In the genomic region with DNA sequence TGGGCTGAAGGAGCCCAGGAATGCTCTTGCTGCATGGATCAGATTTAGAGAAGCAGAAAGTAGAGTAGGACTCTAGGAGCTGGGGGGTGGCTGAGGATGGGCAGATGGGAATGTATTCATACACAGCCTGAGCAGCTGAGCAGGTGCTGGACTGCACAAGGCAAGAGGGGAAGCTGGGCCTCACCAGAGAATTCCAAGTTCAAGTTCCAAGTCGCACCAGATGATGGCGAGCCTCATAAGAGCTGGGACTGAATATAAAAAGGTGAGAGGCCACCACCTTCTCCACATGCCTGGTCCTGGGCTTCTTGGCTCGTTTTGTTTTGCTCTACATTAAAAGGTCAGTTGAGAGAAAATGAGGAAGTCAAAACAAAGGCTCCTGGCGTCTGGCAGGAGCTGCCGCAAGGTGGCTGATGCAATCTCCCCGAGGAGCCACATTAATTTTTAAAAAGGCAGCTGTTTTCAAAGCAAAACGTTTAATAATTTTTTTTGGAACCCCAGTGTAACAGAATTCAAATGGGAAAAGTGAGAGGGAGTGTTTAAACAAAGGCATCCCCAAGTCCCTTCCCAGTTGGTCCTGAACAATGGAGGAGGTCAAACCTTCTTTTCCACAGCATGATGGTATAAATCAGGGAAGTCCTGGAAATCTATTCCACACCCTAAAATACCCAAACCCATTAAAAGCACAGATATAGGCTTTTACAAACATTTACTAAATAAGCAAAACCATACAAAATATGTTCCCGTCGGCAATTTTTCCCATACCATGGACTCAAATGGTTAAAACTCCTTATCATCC, we compare ENCODE assay signal across 8 cellular contexts. TPM values are rescaled to one million over a fixed set of nuclear protein-coding genes. Genes with fewer than 3 reads are reported as not detected.
DNase-seq lines count a peak whose midpoint lies in the region; ATAC-seq and TF ChIP-seq lines count a peak whose summit lies in the region.

No MANE protein-coding gene starts in this region.

- peak overlapping the region; percentile 42 for H3K4me3 ChIP-seq in NB4 (ENCODE audit: low read depth, low read length)

- H3K9me3 Mint-ChIP-seq in progenitor cell of endocrine pancreas (ENCODE audit: low read depth) = peaks cover 22% of the 10 kb centered on the region

- peak overlapping the region; percentile 14 for H3K27ac Mint-ChIP-seq in progenitor cell of endocrine pancreas

- DNase-seq in NB4 (ENCODE audit: low read depth) (peak; percentile 90), dermis blood vessel endothelial cell (peak; percentile 83), progenitor cell of endocrine pancreas (ENCODE audit: low spot score, unreplicated experiment) (no peak), NCI-H69 (lab: John Stamatoyannopoulos, UW) (no peak), anterior cingulate cortex (lab: John Stamatoyannopoulos, UW) (no peak), NCI-H1105 treated with DMSO at 0.1 percent for 48 hours (lab: John Stamatoyannopoulos, UW) (no peak)

- no peak overlapping the region for H3K4me3 Mint-ChIP-seq in progenitor cell of endocrine pancreas (ENCODE audit: low read depth)

- no peaks in the 10 kb centered on the region for H3K27me3 Mint-ChIP-seq in progenitor cell of endocrine pancreas

- TF ChIP-seq POLR2A in NB4 (IDR thresholded peaks at IDR 0.05; ENCODE audit: extremely low read depth, insufficient read length) = peak; percentile 22

- peaks cover 53% of the 10 kb centered on the region for H3K36me3 Mint-ChIP-seq in progenitor cell of endocrine pancreas (ENCODE audit: insufficient read depth)

- ATAC-seq in HG02642 (IDR thresholded peaks at IDR 0.05; ENCODE audit: poor library complexity, unreplicated experiment) = no peak

- peaks cover 19% of the 10 kb centered on the region for H3K4me1 Mint-ChIP-seq in progenitor cell of endocrine pancreas (ENCODE audit: low read depth)

- TF ChIP-seq CTCF in GM12874 (IDR thresholded peaks at IDR 0.05; ENCODE audit: insufficient read depth, low read depth, low read length) (0 out of 2 replicates have a peak, but pooled peaks have one; percentile 5), NB4 (IDR thresholded peaks at IDR 0.05; ENCODE audit: low read depth, low read length) (no peak), progenitor cell of endocrine pancreas (IDR thresholded peaks at IDR 0.05; ENCODE audit: unreplicated experiment) (no peak)

RNA-seq across cellular contexts. Expression of a gene that starts 9.5 kb away (rescaled TPM):
- total RNA-seq in dermis blood vessel endothelial cell = 20.8 and 29.5 TPM in 2 replicates
- 73.8 and 76.1 TPM in 2 replicates for total RNA-seq in progenitor cell of endocrine pancreas

RNA-seq across cellular contexts. Expression of a gene that starts 13.2 kb away (rescaled TPM):
- total RNA-seq in dermis blood vessel endothelial cell (40.7 and 76.1 TPM in 2 replicates), progenitor cell of endocrine pancreas (0.14 TPM in 1 of 2 replicates, not detected in the other)

RNA-seq across cellular contexts. Expression of a gene that starts 50.3 kb away (rescaled TPM):
- 5.3 and 7.7 TPM in 2 replicates for total RNA-seq in dermis blood vessel endothelial cell
- total RNA-seq in progenitor cell of endocrine pancreas = 15.7 and 23.1 TPM in 2 replicates

Comparison
In these comparisons a context has a peak if more than half of its experiments do, and no peak if none do; other contexts are left out.
1. DNase-seq: peak in NB4 (single experiment) and dermis blood vessel endothelial cell (single experiment); none in progenitor cell of endocrine pancreas (single experiment), NCI-H69 (single experiment), anterior cingulate cortex (0 of 58) and NCI-H1105 treated with DMSO at 0.1 percent for 48 hours (single experiment).
2. RNA of a gene that starts 13.2 kb away (total RNA-seq): 40.7 to 76.1 TPM in dermis blood vessel endothelial cell; 0.14 TPM in progenitor cell of endocrine pancreas; every median in the first group is over 10 times any median in the second.